In genomic region chr14:102088012-102088792, GRCh38 we compare ENCODE assay signal across 8 cellular contexts. TPM values are rescaled to one million over a fixed set of nuclear protein-coding genes. Genes with fewer than 3 reads are reported as not detected.
DNase-seq lines count a peak whose midpoint lies in the region.

No MANE protein-coding gene starts in this region.

- H2AFZ ChIP-seq in Karpas-422 (ENCODE audit: low read length), result peak overlapping the region; percentile 57; the same call in 1 of the 2 replicates

- H4K20me1 ChIP-seq in Karpas-422 (ENCODE audit: insufficient read depth, low read depth, low read length), result peaks cover 26% of the 10 kb centered on the region

- peaks cover 31% of the 10 kb centered on the region for H3K79me2 ChIP-seq in Karpas-422 (ENCODE audit: low read length)

- H3K4me2 ChIP-seq in Karpas-422 (ENCODE audit: low read depth, low read length, poor library complexity, severe bottlenecking), result peak overlapping the region; percentile 86

- H3K4me3 ChIP-seq in Karpas-422 (ENCODE audit: low read length), result peak overlapping the region; percentile 83
- peak overlapping the region; percentile 75 to 76 for H3K4me3 ChIP-seq in muscle layer of duodenum (ENCODE audit: low read depth in 1 of 2, low read length in 2 of 2)

- H3K27ac ChIP-seq in Karpas-422 (ENCODE audit: low read length) (no peak overlapping the region; the same call in 1 of the 2 replicates), epithelial cell of prostate (peak overlapping the region; percentile 86), muscle layer of duodenum (ENCODE audit: low read length) (peak overlapping the region; percentile 91)

- peaks cover 43% of the 10 kb centered on the region for H3K4me1 ChIP-seq in Karpas-422 (ENCODE audit: low read length)
- H3K4me1 ChIP-seq in muscle layer of duodenum (ENCODE audit: control insufficient read depth in 1 of 2, insufficient read depth in 2 of 2, low read length in 2 of 2), result peaks cover 16 to 22% of the 10 kb centered on the region in 2 donors

- H3K27me3 ChIP-seq in Karpas-422 (ENCODE audit: low read length) (no peaks in the 10 kb centered on the region), muscle layer of duodenum (ENCODE audit: low read depth, low read length) (no peaks in the 10 kb centered on the region)

- H3K36me3 ChIP-seq in Karpas-422 (ENCODE audit: insufficient read depth, low read length), result peaks cover 31% of the 10 kb centered on the region
- peaks cover 23 to 25% of the 10 kb centered on the region in 2 donors for H3K36me3 ChIP-seq in muscle layer of duodenum (ENCODE audit: control insufficient read depth in 1 of 2, insufficient read depth in 2 of 2, low read length in 2 of 2)

- DNase-seq in C1 segment of cervical spinal cord (lab: John Stamatoyannopoulos, UW) (peak in 11 of 14 donors; percentile 38 to 85 (median 68)), Karpas-422 (peak; percentile 85), activated T-cell treated with anti-CD3 and anti-CD28 coated beads for 1 hour (ENCODE audit: low read depth) (peak; percentile 34), epithelial cell of prostate (ENCODE audit: low read depth, low spot score) (no peak), mesenteric fat pad (ENCODE audit: low spot score) (no peak), GOT3 (lab: John Stamatoyannopoulos, UW) (no peak)
- DNase-seq in stimulated activated naive CD4-positive, alpha-beta T cell treated with Interleukin-2 at 50 U/mL for 16 hours (lab: John Stamatoyannopoulos, UW), result peak; percentile 54

- H3K9me3 ChIP-seq in Karpas-422 (ENCODE audit: low read length) (no peaks in the 10 kb centered on the region), muscle layer of duodenum (ENCODE audit: control insufficient read depth in 1 of 2, low read length in 2 of 2) (no peaks in the 10 kb centered on the region)

- H3K9ac ChIP-seq in Karpas-422 (ENCODE audit: low read length), result peak overlapping the region; percentile 87

- no peaks in the 10 kb centered on the region for H3K9me2 ChIP-seq in Karpas-422 (replicated peaks; ENCODE audit: insufficient read depth, low read length)

RNA-seq across cellular contexts. Expression of gene HSP90AA1, which starts 1.4 kb away (rescaled TPM):
- total RNA-seq in Karpas-422 (2014; rRNA removed; shearing (Covaris generic); ENCODE audit: low replicate concordance), result 354 and 505 TPM in 2 replicates
- 473 TPM for total RNA-seq in mesenteric fat pad

RNA-seq across cellular contexts. Expression of gene WDR20, which starts 51.5 kb away (rescaled TPM):
- 16.9 and 19.7 TPM in 2 replicates for total RNA-seq in Karpas-422 (2014; rRNA removed; shearing (Covaris generic); ENCODE audit: low replicate concordance)
- 34.1 TPM for total RNA-seq in mesenteric fat pad

Comparison
In these comparisons a context has a peak if more than half of its experiments do, and no peak if none do; other contexts are left out.
1. DNase-seq: peak in C1 segment of cervical spinal cord (11 of 14), Karpas-422 (single experiment), activated T-cell treated with anti-CD3 and anti-CD28 coated beads for 1 hour (single experiment) and stimulated activated naive CD4-positive, alpha-beta T cell treated with Interleukin-2 at 50 U/mL for 16 hours (single experiment); none in epithelial cell of prostate (single experiment), mesenteric fat pad (single experiment) and GOT3 (single experiment).